8 cellular contexts compared by ENCODE assay signal in the genomic region with DNA sequence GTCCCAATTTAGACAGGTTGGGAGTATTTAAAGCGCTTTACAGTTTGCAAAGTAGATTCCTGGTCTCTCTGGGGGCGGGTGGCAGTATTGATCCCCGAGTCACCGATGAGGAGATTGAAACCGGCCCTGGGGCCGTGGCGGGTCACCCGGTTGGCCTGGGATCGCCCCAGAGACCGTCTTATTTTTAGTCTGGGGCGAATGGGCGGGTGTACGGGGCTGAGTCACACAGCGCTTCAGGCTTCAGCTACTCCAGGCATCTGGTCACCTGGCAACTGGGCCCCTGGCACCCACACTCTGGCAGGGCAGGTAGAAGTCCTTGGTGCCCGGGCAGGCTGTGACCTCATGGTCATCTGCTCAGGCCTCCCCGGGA. TPM values are rescaled to one million over a fixed set of nuclear protein-coding genes. Genes with fewer than 3 reads are reported as not detected.
DNase-seq lines count a peak whose midpoint lies in the region; ATAC-seq and TF ChIP-seq lines count a peak whose summit lies in the region.

No MANE protein-coding gene starts in this region.

- H3K4me3 ChIP-seq in GM23338 (peak overlapping the region; percentile 97), SJCRH30 (peak overlapping the region; percentile 83)

- H3K79me2 ChIP-seq in GM23338 (replicated peaks; ENCODE audit: insufficient read depth): peaks cover 25% of the 10 kb centered on the region

- peak overlapping the region; percentile 94 for H3K27ac ChIP-seq in GM23338 (ENCODE audit: low read depth)
- peak overlapping the region; percentile 1; the same call in 1 of the 2 replicates for H3K27ac ChIP-seq in SJCRH30

- no peak for TF ChIP-seq CTCF in GM23338 (conservative IDR thresholded peaks at IDR 0.05; ENCODE audit: low read depth in 2 of 2)

- ATAC-seq in GM23338 (peak; percentile 1), GM18873 (IDR thresholded peaks at IDR 0.05; ENCODE audit: low FRiP score, unreplicated experiment) (no peak)

- peaks cover 12% of the 10 kb centered on the region for H3K36me3 Mint-ChIP-seq in GM23338 (ENCODE audit: low read depth)

- H3K4me3 Mint-ChIP-seq in GM23338: peak overlapping the region; percentile 81

- no peaks in the 10 kb centered on the region for H3K9me3 Mint-ChIP-seq in GM23338

- H3F3A ChIP-seq in GM23338 (replicated peaks; ENCODE audit: low read depth): peaks cover 14% of the 10 kb centered on the region

- H3K9me3 ChIP-seq in SJCRH30 (replicated peaks): no peaks in the 10 kb centered on the region

- H3K27me3 Mint-ChIP-seq in GM23338 (ENCODE audit: insufficient read depth, low read depth, poor library complexity): peaks cover 4% of the 10 kb centered on the region

- H3K27me3 ChIP-seq in GM23338 (ENCODE audit: insufficient read depth) (no peaks in the 10 kb centered on the region), SJCRH30 (no peaks in the 10 kb centered on the region)

- peak overlapping the region; percentile 96 for H2AFZ ChIP-seq in GM23338

- peak overlapping the region; percentile 80; the same call in 1 of the 2 replicates for H3K27ac Mint-ChIP-seq in GM23338

- H4K20me1 ChIP-seq in GM23338 (replicated peaks; ENCODE audit: insufficient read depth): no peaks in the 10 kb centered on the region; the same call in none of the 2 replicates

- H3K36me3 ChIP-seq in GM23338 (ENCODE audit: insufficient read depth) (no peaks in the 10 kb centered on the region; the same call in 1 of the 2 replicates), SJCRH30 (no peaks in the 10 kb centered on the region)

- H3K4me2 ChIP-seq in GM23338: peak overlapping the region; percentile 99

- peaks cover 29% of the 10 kb centered on the region for H3K4me1 Mint-ChIP-seq in GM23338

- H3K4me1 ChIP-seq in GM23338 (ENCODE audit: insufficient read depth) (peaks cover 20% of the 10 kb centered on the region), SJCRH30 (peaks cover 16% of the 10 kb centered on the region; the same call in 1 of the 2 replicates)

- H3K9me2 ChIP-seq in GM23338 (ENCODE audit: insufficient read depth): no peaks in the 10 kb centered on the region

- DNase-seq in COLO668 (lab: John Stamatoyannopoulos, UW; ENCODE audit: unreplicated experiment) (peak; percentile 51), GM23338 (ENCODE audit: low spot score) (peak; percentile 53), SJCRH30 (peak; percentile 61 to 66), cerebellum (ENCODE audit: low spot score) (peak; percentile 48), kidney tubule cell (ENCODE audit: low spot score) (peak; percentile 97), KG1 (lab: John Stamatoyannopoulos, UW) (no peak)
- DNase-seq in stimulated activated CD8-positive, alpha-beta memory T cell treated with anti-CD3 and anti-CD28 coated beads, Interleukin-2, amount 100 ng/mL, for 48 hours (ENCODE audit: low read depth in 2 of 2): peak; percentile 27 to 41

TF ChIP-seq in GM23338, 12 proteins besides CTCF, POLR2A, EP300 and RAD21:
- TF ChIP-seq NANOG (IDR thresholded peaks at IDR 0.05; ENCODE audit: borderline replicate concordance): no peak
- TF ChIP-seq EZH2 (IDR thresholded peaks at IDR 0.05; ENCODE audit: low read depth, unreplicated experiment): no peak

RNA-seq across cellular contexts. Expression of gene MIEF2, which starts 0.7 kb away (rescaled TPM):
- total RNA-seq in GM23338 (2014; rRNA removed; shearing (Covaris generic)): 24.9 and 26.5 TPM in 2 replicates
- 4.9 and 8.2 TPM in 2 replicates for polyA plus RNA-seq in GM23338 (2016; fragmentation: Nextera tagmentation; extraction: Ambion mirVana)
- 17.5 and 18.4 TPM in 2 replicates for total RNA-seq in SJCRH30 (2014; rRNA removed; shearing (Covaris generic))
- total RNA-seq in cerebellum: 23.1 TPM

RNA-seq across cellular contexts. Expression of gene FLII, which starts 2.6 kb away (rescaled TPM):
- 262 and 373 TPM in 2 replicates for total RNA-seq in GM23338 (2014; rRNA removed; shearing (Covaris generic))
- polyA plus RNA-seq in GM23338 (2016; fragmentation: Nextera tagmentation; extraction: Ambion mirVana): 173 and 175 TPM in 2 replicates
- total RNA-seq in SJCRH30 (2014; rRNA removed; shearing (Covaris generic)): 270 and 288 TPM in 2 replicates
- total RNA-seq in cerebellum: 53.4 TPM

RNA-seq across cellular contexts. Expression of gene LLGL1, which starts 35.7 kb away (rescaled TPM):
- total RNA-seq in GM23338 (2014; rRNA removed; shearing (Covaris generic)): 118 and 129 TPM in 2 replicates
- 5.9 TPM in 2 replicates for polyA plus RNA-seq in GM23338 (2016; fragmentation: Nextera tagmentation; extraction: Ambion mirVana)
- total RNA-seq in SJCRH30 (2014; rRNA removed; shearing (Covaris generic)): 75.0 and 78.3 TPM in 2 replicates
- total RNA-seq in cerebellum: 49.8 TPM

RNA-seq across cellular contexts. Expression of gene TOP3A, which starts 53.7 kb away (rescaled TPM):
- 60.2 and 76.7 TPM in 2 replicates for total RNA-seq in GM23338 (2014; rRNA removed; shearing (Covaris generic))
- 21.7 and 24.9 TPM in 2 replicates for polyA plus RNA-seq in GM23338 (2016; fragmentation: Nextera tagmentation; extraction: Ambion mirVana)
- 236 and 239 TPM in 2 replicates for total RNA-seq in SJCRH30 (2014; rRNA removed; shearing (Covaris generic))
- total RNA-seq in cerebellum: 46.9 TPM

RNA-seq across cellular contexts. Expression of gene SMCR8, which starts 54.0 kb away (rescaled TPM):
- total RNA-seq in GM23338 (2014; rRNA removed; shearing (Covaris generic)): 19.0 and 20.1 TPM in 2 replicates
- 1.5 and 1.6 TPM in 2 replicates for polyA plus RNA-seq in GM23338 (2016; fragmentation: Nextera tagmentation; extraction: Ambion mirVana)
- 41.5 and 45.7 TPM in 2 replicates for total RNA-seq in SJCRH30 (2014; rRNA removed; shearing (Covaris generic))
- total RNA-seq in cerebellum: 11.5 TPM
